Comparison of ENCODE assay signal across 16 cellular contexts in the genomic region with DNA sequence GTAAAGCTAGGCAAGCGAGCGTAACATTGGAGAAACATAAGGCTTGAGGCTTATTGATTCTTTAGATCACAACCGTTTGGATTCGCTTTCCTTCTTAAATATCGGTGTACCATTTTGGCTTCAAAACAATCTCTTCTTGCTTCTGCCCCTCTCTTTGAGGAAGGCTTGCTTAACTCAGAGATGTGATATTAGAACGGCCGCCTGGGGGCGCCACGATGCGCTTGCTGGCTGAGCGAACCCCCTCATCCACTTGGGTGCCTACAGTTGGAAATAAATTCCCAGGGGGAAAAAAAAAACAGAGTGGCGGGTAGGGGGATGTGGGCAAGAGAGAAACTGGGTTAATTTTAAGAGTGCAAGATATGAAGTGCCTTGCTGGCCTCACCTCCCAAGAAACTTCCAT.
DNase-seq lines count a peak whose midpoint lies in the region; TF ChIP-seq lines count a peak whose summit lies in the region.
"Had no signal": no experiment of that assay in that cellular context is flagged by ENCODE, and none has a peak within 500 bp of the region (broad histone marks: within the 10 kb centered on the region; RNA-seq: fewer than 3 reads in every experiment).

No MANE protein-coding gene starts in this region.

- H3K27me3 ChIP-seq in mammary epithelial cell (ENCODE audit: insufficient read depth, low read length), result no peaks in the 10 kb centered on the region
- H3K27me3 ChIP-seq: transverse colon had no signal

- no peak overlapping the region for H3K4me3 Mint-ChIP-seq in HFFc6
- H3K4me3 Mint-ChIP-seq: activated CD4-positive, alpha-beta memory T cell treated with anti-CD3 and anti-CD28 coated beads, Interleukin-2, amount 10 ng/mL, durations not matched to agents 7 days and 5 days; IgD-negative memory B cell; naive thymus-derived CD8-positive, alpha-beta T cell had no signal

- H3K27me3 Mint-ChIP-seq in HFFc6 (ENCODE audit: insufficient read depth), result no peaks in the 10 kb centered on the region
- H3K27me3 Mint-ChIP-seq: activated CD4-positive, alpha-beta memory T cell treated with anti-CD3 and anti-CD28 coated beads, Interleukin-2, amount 10 ng/mL, durations not matched to agents 7 days and 5 days had no signal

- H3K36me3 Mint-ChIP-seq in HFFc6 (ENCODE audit: low read depth), result 0 out of 2 replicates have a peak, but pooled peaks cover 5% of the 10 kb centered on the region
- H3K36me3 Mint-ChIP-seq: IgD-negative memory B cell; naive thymus-derived CD8-positive, alpha-beta T cell had no signal

- H3K4me3 ChIP-seq in mammary epithelial cell (replicated peaks in 1 of 3; ENCODE audit: insufficient read depth in 1 of 3, low read depth in 2 of 3, low read length in 3 of 3), result no peak overlapping the region
- H3K4me3 ChIP-seq: skin epidermis, transverse colon had no signal

- peak; percentile 3 for DNase-seq in COLO668 (lab: John Stamatoyannopoulos, UW; ENCODE audit: unreplicated experiment)
- DNase-seq in HFFc6, result no peak
- DNase-seq in mammary epithelial cell, result no peak
- peak; percentile 52 for DNase-seq in iPS-NIHi7 (ENCODE audit: extremely low spot score)
- DNase-seq in stimulated activated CD4-positive, alpha-beta T cell treated with anti-CD3 and anti-CD28 coated beads, Interleukin-2, amount 100 ng/mL, for 24 hours, result no peak
- no peak for DNase-seq in NCI-H1105 treated with DMSO at 0.1 percent for 48 hours (lab: John Stamatoyannopoulos, UW)
- DNase-seq in activated naive CD4-positive, alpha-beta T cell (lab: John Stamatoyannopoulos, UW), result no peak
- no peak for DNase-seq in NOMO-1 (lab: John Stamatoyannopoulos, UW; ENCODE audit: unreplicated experiment in 2 of 2)
- DNase-seq: activated CD4-positive, alpha-beta memory T cell treated with anti-CD3 and anti-CD28 coated beads, Interleukin-2, amount 10 ng/mL, durations not matched to agents 7 days and 5 days; activated effector memory CD4-positive, alpha-beta T cell treated with Interleukin-2 at 50 U/mL for 16 hours; left colon; naive thymus-derived CD8-positive, alpha-beta T cell; NCI-H2029 treated with DMSO at 0.1 percent for 48 hours; transverse colon had no signal

- H2AFZ ChIP-seq in mammary epithelial cell (ENCODE audit: low read depth, low read length), result no peak overlapping the region

- in situ Hi-C loops in mammary epithelial cell (cut with MboI; ENCODE audit: low sequenced_read_pairs in 2 of 2), result loop anchor here in 1 of 2 donors (25.0 kb wide), 1 partner anchor 857 kb away; no protein-coding TSS in a partner anchor

- no peaks in the 10 kb centered on the region for H4K20me1 ChIP-seq in mammary epithelial cell (ENCODE audit: insufficient read depth, low read length)

- H3K9me3 ChIP-seq in mammary epithelial cell (replicated peaks; ENCODE audit: insufficient read depth, low read length), result no peaks in the 10 kb centered on the region
- H3K9me3 ChIP-seq: transverse colon had no signal

- dilution Hi-C loops in mammary epithelial cell (cut with HindIII; ENCODE audit: low sequenced_read_pairs), result loop anchor here (5.0 kb wide), 1 partner anchor 33 kb away; no protein-coding TSS in a partner anchor

- intact Hi-C loops in mammary epithelial cell (cut with micrococcal nuclease), result no loop called here

- no peak overlapping the region for H3K27ac Mint-ChIP-seq in HFFc6
- H3K27ac Mint-ChIP-seq: activated CD4-positive, alpha-beta memory T cell treated with anti-CD3 and anti-CD28 coated beads, Interleukin-2, amount 10 ng/mL, durations not matched to agents 7 days and 5 days; naive thymus-derived CD8-positive, alpha-beta T cell had no signal

- no TSS peak for BruUV-seq in mammary epithelial cell (replicated peaks; lab: Mats Ljungman, UMichigan)

- TF ChIP-seq CTCF in HFFc6 (IDR thresholded peaks at IDR 0.05) (peak; percentile 53), mammary epithelial cell (conservative IDR thresholded peaks at IDR 0.05 in 1 of 2, IDR thresholded peaks at IDR 0.05 in 1 of 2; ENCODE audit: extremely low read depth in 1 of 2, insufficient read depth in 1 of 2, low read depth in 1 of 2, low read length in 2 of 2) (peak; percentile 30 to 44)

- no peak overlapping the region for H3K9ac ChIP-seq in mammary epithelial cell (ENCODE audit: insufficient read depth, low read length)

- CTCF ChIA-PET in mammary epithelial cell (lab: Charles Lee; ENCODE audit: low non-redundant PET), result no interaction called here

- H3K4me2 ChIP-seq in mammary epithelial cell (ENCODE audit: insufficient read depth, low read depth, low read length), result no peak overlapping the region

- H3K79me2 ChIP-seq in mammary epithelial cell (ENCODE audit: insufficient read depth, low read length), result no peaks in the 10 kb centered on the region

- no peaks in the 10 kb centered on the region for H3K36me3 ChIP-seq in mammary epithelial cell (ENCODE audit: insufficient read depth, low read length)
- H3K36me3 ChIP-seq: transverse colon had no signal

- peaks cover 12% of the 10 kb centered on the region for H3K4me1 Mint-ChIP-seq in HFFc6 (ENCODE audit: low read depth)
- H3K4me1 Mint-ChIP-seq: activated CD4-positive, alpha-beta memory T cell treated with anti-CD3 and anti-CD28 coated beads, Interleukin-2, amount 10 ng/mL, durations not matched to agents 7 days and 5 days; IgD-negative memory B cell; naive thymus-derived CD8-positive, alpha-beta T cell had no signal

- no peak overlapping the region for H3K27ac ChIP-seq in mammary epithelial cell (ENCODE audit: insufficient read depth, low read depth, low read length)
- H3K27ac ChIP-seq: skin epidermis, transverse colon had no signal

- H3K9me3 Mint-ChIP-seq in HFFc6, result no peaks in the 10 kb centered on the region
- H3K9me3 Mint-ChIP-seq: activated CD4-positive, alpha-beta memory T cell treated with anti-CD3 and anti-CD28 coated beads, Interleukin-2, amount 10 ng/mL, durations not matched to agents 7 days and 5 days; naive thymus-derived CD8-positive, alpha-beta T cell had no signal

- 66% methylated on average over 12 of the region's 12 CpGs for WGBS in mammary epithelial cell (ENCODE audit: low coverage, missing lambda C conversion rate)

- H3K4me1 ChIP-seq in mammary epithelial cell (ENCODE audit: insufficient read depth, low read length), result no peaks in the 10 kb centered on the region

Comparison
In these comparisons a context has a peak if more than half of its experiments do, and no peak if none do; other contexts are left out.
1. DNase-seq: peak in COLO668 (single experiment) and iPS-NIHi7 (single experiment); none in HFFc6 (single experiment), mammary epithelial cell (single experiment), stimulated activated CD4-positive, alpha-beta T cell treated with anti-CD3 and anti-CD28 coated beads, Interleukin-2, amount 100 ng/mL, for 24 hours (0 of 2), NCI-H1105 treated with DMSO at 0.1 percent for 48 hours (single experiment), activated naive CD4-positive, alpha-beta T cell (0 of 4) and NOMO-1 (0 of 2).